ENCODE assay signal across 8 cellular contexts in the genomic region with DNA sequence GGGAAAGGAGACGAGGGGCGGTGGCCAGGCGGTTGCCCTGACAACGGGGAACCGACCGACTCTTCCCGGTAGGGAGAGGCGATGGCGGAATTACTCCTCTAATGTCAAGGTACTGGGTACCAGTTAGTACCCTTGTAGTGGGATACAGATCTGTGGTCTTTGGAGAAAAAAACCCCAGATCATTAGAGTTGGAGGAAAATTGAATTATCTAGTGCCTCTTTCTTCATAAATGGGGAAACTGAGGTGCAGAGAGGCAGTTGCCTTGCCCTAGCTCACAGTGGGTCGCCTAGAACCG. TPM values are rescaled to one million over a fixed set of nuclear protein-coding genes. Genes with fewer than 3 reads are reported as not detected.
DNase-seq lines count a peak whose midpoint lies in the region; ATAC-seq, FAIRE-seq and TF ChIP-seq lines count a peak whose summit lies in the region.

No MANE protein-coding gene starts in this region.

- no peak for FAIRE-seq in keratinocyte (lab: Jason Lieb, UNC)

- intact Hi-C loops in ascending aorta (cut with DNase I): loop anchor here (2.0 to 5.0 kb wide), 4 partner anchors 56 to 292 kb away; a partner anchor contains a TSS

- H3K9ac ChIP-seq in keratinocyte (ENCODE audit: control insufficient read depth, extremely low read depth, insufficient read depth, low read length): peak overlapping the region; percentile 99
- H3K9ac ChIP-seq in subcutaneous abdominal adipose tissue (ENCODE audit: low read length in 5 of 5): peak overlapping the region; percentile 16 to 99 (median 92)

- H3K4me1 ChIP-seq in ascending aorta (peaks cover 10 to 56% of the 10 kb centered on the region in 2 donors), keratinocyte (ENCODE audit: control insufficient read depth, extremely low read depth, insufficient read depth, low read length) (peaks cover 37% of the 10 kb centered on the region), subcutaneous abdominal adipose tissue (ENCODE audit: control insufficient read depth in 5 of 5, insufficient read depth in 5 of 5, low read length in 5 of 5) (peaks cover 8 to 51% (median 19%) of the 10 kb centered on the region in 5 donors)

- no peaks in the 10 kb centered on the region for H3K9me1 ChIP-seq in keratinocyte (ENCODE audit: control insufficient read depth, extremely low read depth, insufficient read depth, low read length)

- no peak for DNase-seq in Jurkat, Clone E6-1 (ENCODE audit: low read depth, low spot score)
- DNase-seq in ascending aorta (ENCODE audit: low spot score in 2 of 2) (no peak), keratinocyte (ENCODE audit: low read depth, low spot score) (no peak), COLO829 (ENCODE audit: low spot score) (no peak), NCI-H526 treated with DMSO at 0.1 percent for 48 hours (lab: John Stamatoyannopoulos, UW) (no peak)

- H3K27ac ChIP-seq in ascending aorta: peak overlapping the region; percentile 95 to 97
- peak overlapping the region; percentile 99 for H3K27ac ChIP-seq in keratinocyte (ENCODE audit: control insufficient read depth, insufficient read depth, low read length)
- H3K27ac ChIP-seq in subcutaneous abdominal adipose tissue (ENCODE audit: low read depth, low read length): peak overlapping the region; percentile 97

- dilution Hi-C loops in keratinocyte (cut with MboI; ENCODE audit: extremely low pct_ligation_motif_present, low sequenced_read_pairs): no loop called here

- no peaks in the 10 kb centered on the region for H3K36me3 ChIP-seq in ascending aorta
- H3K36me3 ChIP-seq in keratinocyte (ENCODE audit: control insufficient read depth in 2 of 2, extremely low read depth in 1 of 2, insufficient read depth in 2 of 2, low read length in 2 of 2): peaks cover 0 to 21% of the 10 kb centered on the region in 2 experiments
- H3K36me3 ChIP-seq in subcutaneous abdominal adipose tissue (ENCODE audit: control insufficient read depth in 5 of 5, insufficient read depth in 5 of 5, low read length in 5 of 5): peaks cover 0 to 2% (median 0%) of the 10 kb centered on the region in 5 donors

- H3K9me3 ChIP-seq in ascending aorta (no peaks in the 10 kb centered on the region), keratinocyte (ENCODE audit: control insufficient read depth, low read depth, low read length) (no peaks in the 10 kb centered on the region), subcutaneous abdominal adipose tissue (ENCODE audit: control insufficient read depth in 5 of 5, low read length in 5 of 5) (no peaks in the 10 kb centered on the region)

- no peaks in the 10 kb centered on the region for H4K20me1 ChIP-seq in keratinocyte (ENCODE audit: control insufficient read depth, extremely low read depth, insufficient read depth, low read length)

- H3K79me2 ChIP-seq in keratinocyte (ENCODE audit: control insufficient read depth, insufficient read depth, low read length): peaks cover 40% of the 10 kb centered on the region

- peak overlapping the region; percentile 91 for H2AFZ ChIP-seq in keratinocyte (ENCODE audit: control insufficient read depth, low read length)

- H3K4me3 ChIP-seq in Jurkat, Clone E6-1 (ENCODE audit: low read length): peak overlapping the region; percentile 82
- H3K4me3 ChIP-seq in ascending aorta: peak overlapping the region; percentile 78 to 85
- peak overlapping the region; percentile 71 to 99 (median 92) for H3K4me3 ChIP-seq in keratinocyte (ENCODE audit: control insufficient read depth in 2 of 3, extremely low read depth in 1 of 3, insufficient read depth in 2 of 3, low read depth in 1 of 3, low read length in 3 of 3)
- H3K4me3 ChIP-seq in subcutaneous abdominal adipose tissue (ENCODE audit: low read depth in 1 of 5, low read length in 5 of 5): peak overlapping the region; percentile 92 to 99 (median 95)

- H3K27me3 ChIP-seq in ascending aorta: no peaks in the 10 kb centered on the region
- no peaks in the 10 kb centered on the region for H3K27me3 ChIP-seq in keratinocyte (ENCODE audit: control insufficient read depth, extremely low read depth, insufficient read depth, low read length)
- H3K27me3 ChIP-seq in subcutaneous abdominal adipose tissue (ENCODE audit: control insufficient read depth in 5 of 5, insufficient read depth in 4 of 5, low read length in 5 of 5): no peaks in the 10 kb centered on the region

- ATAC-seq in HG02588 (IDR thresholded peaks at IDR 0.05; ENCODE audit: unreplicated experiment) (no peak), HG03342 (IDR thresholded peaks at IDR 0.05; ENCODE audit: unreplicated experiment) (no peak)

- TF ChIP-seq CTCF in ascending aorta (IDR thresholded peaks at IDR 0.05) (no peak), keratinocyte (optimal IDR thresholded peaks at IDR 0.05 in 1 of 3, IDR thresholded peaks at IDR 0.05 in 1 of 3, conservative IDR thresholded peaks at IDR 0.05 in 1 of 3; ENCODE audit: extremely low read depth in 1 of 3, insufficient read depth in 2 of 3, low read length in 3 of 3) (no peak)

- peak overlapping the region; percentile 98 for H3K4me2 ChIP-seq in keratinocyte (ENCODE audit: control insufficient read depth, extremely low read depth, insufficient read depth, low read depth, low read length)

RNA-seq across cellular contexts. Expression of a gene that starts 0.5 kb away (rescaled TPM):
- polyA plus RNA-seq in Jurkat, Clone E6-1 (2012; ENCODE audit: insufficient read depth, insufficient read length): 80.2 TPM
- total RNA-seq in ascending aorta: 340 TPM
- 72.2 to 107 TPM (median 90.1 TPM) in 3 replicates for polyA plus RNA-seq in keratinocyte
- polyA plus RNA-seq in keratinocyte (2011; ENCODE audit: low read depth): 33.3 TPM
- polyA plus RNA-seq in keratinocyte (2011; cell fraction: cytosol; rRNA removed): 83.2 and 85.4 TPM in 2 replicates
- 59.0 and 66.8 TPM in 2 replicates for polyA plus RNA-seq in keratinocyte (2011; cell fraction: nucleus; rRNA removed)
- polyA plus RNA-seq in keratinocyte (2012; ENCODE audit: low replicate concordance): 67.9 and 68.1 TPM in 2 replicates
- polyA minus RNA-seq in keratinocyte: 99.8 to 160 TPM (median 138 TPM) in 3 replicates
- 80.4 TPM for polyA minus RNA-seq in keratinocyte (2011; cell fraction: cytosol; rRNA and poly(A)+ RNA removed)
- 29.3 and 34.7 TPM in 2 replicates for polyA minus RNA-seq in keratinocyte (2011; cell fraction: nucleus; rRNA and poly(A)+ RNA removed)

RNA-seq across cellular contexts. Expression of a gene that starts 27.7 kb away (rescaled TPM):
- polyA plus RNA-seq in Jurkat, Clone E6-1 (2012; ENCODE audit: insufficient read depth, insufficient read length): not detected
- total RNA-seq in ascending aorta: not detected
- polyA plus RNA-seq in keratinocyte: not detected in 3 replicates
- not detected for polyA plus RNA-seq in keratinocyte (2011; ENCODE audit: low read depth)
- not detected in 2 replicates for polyA plus RNA-seq in keratinocyte (2011; cell fraction: cytosol; rRNA removed)
- not detected in 2 replicates for polyA plus RNA-seq in keratinocyte (2011; cell fraction: nucleus; rRNA removed)
- not detected in 2 replicates for polyA plus RNA-seq in keratinocyte (2012; ENCODE audit: low replicate concordance)
- not detected in 3 replicates for polyA minus RNA-seq in keratinocyte
- not detected for polyA minus RNA-seq in keratinocyte (2011; cell fraction: cytosol; rRNA and poly(A)+ RNA removed)
- polyA minus RNA-seq in keratinocyte (2011; cell fraction: nucleus; rRNA and poly(A)+ RNA removed): not detected in 2 replicates

RNA-seq across cellular contexts. Expression of a gene that starts 58.6 kb away (rescaled TPM):
- 2.5 TPM for polyA plus RNA-seq in Jurkat, Clone E6-1 (2012; ENCODE audit: insufficient read depth, insufficient read length)
- total RNA-seq in ascending aorta: 339 TPM
- 31.2 to 75.5 TPM (median 43.4 TPM) in 3 replicates for polyA plus RNA-seq in keratinocyte
- polyA plus RNA-seq in keratinocyte (2011; ENCODE audit: low read depth): 39.2 TPM
- 5.4 and 11.0 TPM in 2 replicates for polyA plus RNA-seq in keratinocyte (2011; cell fraction: cytosol; rRNA removed)
- polyA plus RNA-seq in keratinocyte (2011; cell fraction: nucleus; rRNA removed): 155 and 217 TPM in 2 replicates
- polyA plus RNA-seq in keratinocyte (2012; ENCODE audit: low replicate concordance): 49.0 and 79.2 TPM in 2 replicates
- polyA minus RNA-seq in keratinocyte: 55.1 to 84.1 TPM (median 79.1 TPM) in 3 replicates
- polyA minus RNA-seq in keratinocyte (2011; cell fraction: cytosol; rRNA and poly(A)+ RNA removed): 33.4 TPM
- 157 and 192 TPM in 2 replicates for polyA minus RNA-seq in keratinocyte (2011; cell fraction: nucleus; rRNA and poly(A)+ RNA removed)
